Comparison of ENCODE assay signal across 9 cellular contexts in genomic region chr5:74201334-74202081, GRCh38.
A peak's percentile ranks its signal among the peaks of the same experiment; 100 is the strongest.
DNase-seq lines count a peak whose midpoint lies in the region; ATAC-seq, FAIRE-seq and TF ChIP-seq lines count a peak whose summit lies in the region.
"Had no signal": no experiment of that assay in that cellular context is flagged by ENCODE, and none has a peak within 500 bp of the region (broad histone marks: within the 10 kb centered on the region; RNA-seq: fewer than 3 reads in every experiment).

No MANE protein-coding gene starts in this region.

- intact Hi-C loops in sigmoid colon (cut with DNase I): no loop called here

- peak overlapping the region in 1 of 2 donors; percentile 14 for H3K4me3 Mint-ChIP-seq in stimulated activated naive B cell treated with anti-CD40 and anti-IgM and Interleukin-4, amounts not matched to agents 10 μg/mL and 1 μg/mL and 100 μg/mL, for 72 hours
- no peak overlapping the region for H3K4me3 Mint-ChIP-seq in CD8-positive, alpha-beta memory T cell

- H3K27ac Mint-ChIP-seq in stimulated activated naive B cell treated with anti-CD40 and anti-IgM and Interleukin-4, amounts not matched to agents 10 μg/mL and 1 μg/mL and 100 μg/mL, for 72 hours: no peak overlapping the region
- no peak overlapping the region for H3K27ac Mint-ChIP-seq in CD8-positive, alpha-beta memory T cell

- peak; percentile 54 for ATAC-seq in HG02623 (IDR thresholded peaks at IDR 0.05; ENCODE audit: unreplicated experiment)
- peak; percentile 71 to 78 for ATAC-seq in stimulated activated naive B cell treated with anti-CD40 and anti-IgM and Interleukin-4, amounts not matched to agents 10 μg/mL and 1 μg/mL and 100 μg/mL, for 72 hours (replicated peaks)

- peaks cover 4 to 9% of the 10 kb centered on the region in 2 donors for H3K27me3 Mint-ChIP-seq in stimulated activated naive B cell treated with anti-CD40 and anti-IgM and Interleukin-4, amounts not matched to agents 10 μg/mL and 1 μg/mL and 100 μg/mL, for 72 hours
- peaks cover 0 to 9% of the 10 kb centered on the region in 2 donors for H3K27me3 Mint-ChIP-seq in CD8-positive, alpha-beta memory T cell

- TF ChIP-seq CTCF in bronchial epithelial cell (IDR thresholded peaks at IDR 0.05; ENCODE audit: insufficient read depth, low read length, severe bottlenecking) (peak; percentile 12), sigmoid colon (IDR thresholded peaks at IDR 0.05) (no peak)

- no peaks in the 10 kb centered on the region for H3K9me3 ChIP-seq in CD8-positive, alpha-beta memory T cell (ENCODE audit: low read length)
- no peaks in the 10 kb centered on the region for H3K9me3 ChIP-seq in sigmoid colon

- H3K9me3 Mint-ChIP-seq in stimulated activated naive B cell treated with anti-CD40 and anti-IgM and Interleukin-4, amounts not matched to agents 10 μg/mL and 1 μg/mL and 100 μg/mL, for 72 hours: peaks cover 0 to 1% of the 10 kb centered on the region in 2 donors
- no peaks in the 10 kb centered on the region for H3K9me3 Mint-ChIP-seq in CD8-positive, alpha-beta memory T cell

- H3K4me1 Mint-ChIP-seq in stimulated activated naive B cell treated with anti-CD40 and anti-IgM and Interleukin-4, amounts not matched to agents 10 μg/mL and 1 μg/mL and 100 μg/mL, for 72 hours: peaks cover 7 to 11% of the 10 kb centered on the region in 2 donors
- no peaks in the 10 kb centered on the region for H3K4me1 Mint-ChIP-seq in CD8-positive, alpha-beta memory T cell

- 66 to 79% methylated on average over 8 of the region's 8 CpGs for WGBS in sigmoid colon, 2 donors

- no peak for TF ChIP-seq EP300 in sigmoid colon (IDR thresholded peaks at IDR 0.05)

- no peaks in the 10 kb centered on the region for H3K4me1 ChIP-seq in CD8-positive, alpha-beta memory T cell (ENCODE audit: insufficient read depth, low read length)
- H3K4me1 ChIP-seq in sigmoid colon: peaks cover 0 to 16% (median 13%) of the 10 kb centered on the region in 4 donors

- H3K4me3 ChIP-seq in bronchial epithelial cell (ENCODE audit: low read depth, low read length) (no peak overlapping the region), sigmoid colon (no peak overlapping the region)
- no peak overlapping the region for H3K4me3 ChIP-seq in CD8-positive, alpha-beta memory T cell (ENCODE audit: low read length)

- TF ChIP-seq POLR2A in sigmoid colon (IDR thresholded peaks at IDR 0.05): no peak

- CTCF ChIA-PET in CD8-positive, alpha-beta memory T cell (lab: Charles Lee): no interaction called here

- H3K27me3 ChIP-seq in bronchial epithelial cell (ENCODE audit: control insufficient read depth, insufficient read depth, low read length) (no peaks in the 10 kb centered on the region), sigmoid colon (no peaks in the 10 kb centered on the region)
- no peaks in the 10 kb centered on the region for H3K27me3 ChIP-seq in CD8-positive, alpha-beta memory T cell (ENCODE audit: insufficient read depth, low read length, poor library complexity, severe bottlenecking)

- no peaks in the 10 kb centered on the region for H3K36me3 Mint-ChIP-seq in stimulated activated naive B cell treated with anti-CD40 and anti-IgM and Interleukin-4, amounts not matched to agents 10 μg/mL and 1 μg/mL and 100 μg/mL, for 72 hours
- peaks cover 0 to 1% (median 0%) of the 10 kb centered on the region in 3 donors for H3K36me3 Mint-ChIP-seq in CD8-positive, alpha-beta memory T cell

- POLR2A ChIA-PET in CD8-positive, alpha-beta memory T cell (lab: Charles Lee): no interaction called here

- H3K27ac ChIP-seq in CD8-positive, alpha-beta memory T cell (ENCODE audit: low read depth, low read length): no peak overlapping the region
- no peak overlapping the region for H3K27ac ChIP-seq in sigmoid colon

- DNase-seq in NCI-H1436 treated with DMSO at 0.1 percent for 48 hours (lab: John Stamatoyannopoulos, UW): peak; percentile 5
- DNase-seq in NCI-H1436 (lab: John Stamatoyannopoulos, UW): no peak
- peak; percentile 88 for DNase-seq in NCI-H1092 treated with DMSO at 0.1 percent for 48 hours (lab: John Stamatoyannopoulos, UW)
- DNase-seq in bronchial epithelial cell (ENCODE audit: low read depth): peak; percentile 69
- DNase-seq in stimulated activated naive B cell treated with anti-CD40 and anti-IgM and Interleukin-4, amounts not matched to agents 10 μg/mL and 1 μg/mL and 100 μg/mL, for 72 hours: peak; percentile 17
- no peak for DNase-seq in CD8-positive, alpha-beta memory T cell
- no peak for DNase-seq in sigmoid colon

- FAIRE-seq in bronchial epithelial cell (lab: Jason Lieb, UNC): no peak
- FAIRE-seq: A204.1 had no signal

- H3K36me3 ChIP-seq in bronchial epithelial cell (ENCODE audit: control insufficient read depth, insufficient read depth, low read length) (no peaks in the 10 kb centered on the region), sigmoid colon (no peaks in the 10 kb centered on the region)
- no peaks in the 10 kb centered on the region for H3K36me3 ChIP-seq in CD8-positive, alpha-beta memory T cell (ENCODE audit: insufficient read depth, low read length)

Comparison
In these comparisons a context has a peak if more than half of its experiments do, and no peak if none do; other contexts are left out.
1. DNase-seq: peak in NCI-H1436 treated with DMSO at 0.1 percent for 48 hours (single experiment), NCI-H1092 treated with DMSO at 0.1 percent for 48 hours (single experiment), bronchial epithelial cell (single experiment) and stimulated activated naive B cell treated with anti-CD40 and anti-IgM and Interleukin-4, amounts not matched to agents 10 μg/mL and 1 μg/mL and 100 μg/mL, for 72 hours (single experiment); none in NCI-H1436 (single experiment), CD8-positive, alpha-beta memory T cell (0 of 5) and sigmoid colon (single experiment).